In genomic region chr16:85283305-85284050, GRCh38 we compare ENCODE assay signal across 15 cellular contexts.
DNase-seq lines count a peak whose midpoint lies in the region; ATAC-seq and TF ChIP-seq lines count a peak whose summit lies in the region.
"Had no signal": no experiment of that assay in that cellular context is flagged by ENCODE, and none has a peak within 500 bp of the region (broad histone marks: within the 10 kb centered on the region; RNA-seq: fewer than 3 reads in every experiment).

No MANE protein-coding gene starts in this region.

- no peaks in the 10 kb centered on the region for H3K36me3 Mint-ChIP-seq in brain
- H3K36me3 Mint-ChIP-seq: CD14-positive monocyte; CD8-positive, alpha-beta T cell had no signal

- dilution Hi-C loops in IMR-90 (cut with HindIII; ENCODE audit: low sequenced_read_pairs, unreplicated experiment), result no loop called here

- H3K9ac ChIP-seq in IMR-90 (ENCODE audit: low read depth, low read length), result no peak overlapping the region
- peak overlapping the region; percentile 5 for H3K9ac ChIP-seq in iPS-15b (ENCODE audit: low read depth, low read length)
- H3K9ac ChIP-seq: GM23248 had no signal

- H3K9me3 Mint-ChIP-seq in brain, result peaks cover 0 to 3% (median 0%) of the 10 kb centered on the region in 5 experiments
- H3K9me3 Mint-ChIP-seq: CD14-positive monocyte; CD8-positive, alpha-beta T cell had no signal

- BruUV-seq in IMR-90 (replicated peaks; lab: Mats Ljungman, UMichigan), result no TSS peak

- TF ChIP-seq RAD21 in IMR-90 (IDR thresholded peaks at IDR 0.05; ENCODE audit: low read length), result no peak

- H3K27ac ChIP-seq in IMR-90 (ENCODE audit: insufficient read depth, low read length) (no peak overlapping the region), substantia nigra (ENCODE audit: low read depth, low read length, poor library complexity, severe bottlenecking) (peak overlapping the region; percentile 41), hepatocyte (no peak overlapping the region)
- H3K27ac ChIP-seq: GM23248, HL-60 had no signal

- H2BK5ac ChIP-seq in IMR-90 (ENCODE audit: low read depth, low read length, poor library complexity, severe bottlenecking), result no peak overlapping the region

- intact Hi-C loops in IMR-90 (cut with micrococcal nuclease), result no loop called here

- no peak overlapping the region for H2BK120ac ChIP-seq in IMR-90 (ENCODE audit: low read depth, low read length)

- CTCF ChIA-PET in IMR-90 (lab: Yijun Ruan, JAX), result no interaction called here

- TF ChIP-seq CTCF in IMR-90 (conservative IDR thresholded peaks at IDR 0.05; ENCODE audit: low read depth, low read length) (no peak), brain (conservative IDR thresholded peaks at IDR 0.05) (no peak), hepatocyte (IDR thresholded peaks at IDR 0.05; ENCODE audit: poor library complexity) (no peak)

- no peak overlapping the region for H4K91ac ChIP-seq in IMR-90 (ENCODE audit: insufficient read depth, low read depth, low read length)

- in situ Hi-C loops in IMR-90 (cut with MboI; ENCODE audit: low sequenced_read_pairs), result no loop called here

- H3K79me2 ChIP-seq in hepatocyte, result peaks cover 11% of the 10 kb centered on the region

- no peak for ATAC-seq in IMR-90 (ENCODE audit: low read depth)
- ATAC-seq: CD8-positive, alpha-beta T cell had no signal

- H3K9me3 ChIP-seq in IMR-90 (ENCODE audit: control insufficient read depth, insufficient read depth, low read length), result no peaks in the 10 kb centered on the region
- H3K9me3 ChIP-seq in iPS-15b (ENCODE audit: control insufficient read depth, insufficient read depth, low read length), result no peaks in the 10 kb centered on the region
- H3K9me3 ChIP-seq in hepatocyte (ENCODE audit: low read depth), result no peaks in the 10 kb centered on the region

- H3K9me2 ChIP-seq in hepatocyte (replicated peaks; ENCODE audit: insufficient read depth), result no peaks in the 10 kb centered on the region

- no peak overlapping the region for H2AK5ac ChIP-seq in IMR-90 (ENCODE audit: low read depth, low read length)

- TF ChIP-seq POLR2A in IMR-90 (IDR thresholded peaks at IDR 0.05; ENCODE audit: low read depth, low read length), result no peak

- peaks cover 95% of the 10 kb centered on the region for H3K4me1 Mint-ChIP-seq in brain
- H3K4me1 Mint-ChIP-seq: B cell, CD14-positive monocyte had no signal

- 0 out of 2 replicates have a peak, but pooled peaks cover 2% of the 10 kb centered on the region for H3K36me3 ChIP-seq in IMR-90 (ENCODE audit: control insufficient read depth, insufficient read depth, low read length)
- H3K36me3 ChIP-seq in iPS-15b (ENCODE audit: control insufficient read depth, insufficient read depth, low read length), result no peaks in the 10 kb centered on the region
- no peaks in the 10 kb centered on the region for H3K36me3 ChIP-seq in hepatocyte (replicated peaks; ENCODE audit: insufficient read depth, low read depth)

- H3K23ac ChIP-seq in IMR-90 (ENCODE audit: low read depth, low read length), result no peak overlapping the region

- peak overlapping the region; percentile 60 for H2AK9ac ChIP-seq in IMR-90 (replicated peaks; ENCODE audit: low read depth, low read length, poor library complexity)

- no peak overlapping the region for H2BK20ac ChIP-seq in IMR-90 (ENCODE audit: low read depth, low read length)

- H3K27ac Mint-ChIP-seq in brain, result peak overlapping the region in 4 of 5 experiments; percentile 88 to 95 (median 93)
- H3K27ac Mint-ChIP-seq: B cell; CD8-positive, alpha-beta T cell had no signal

- H4K8ac ChIP-seq in IMR-90 (ENCODE audit: low read depth in 2 of 2, low read length in 2 of 2), result no peak overlapping the region

- H3K4me3 Mint-ChIP-seq in brain, result peak overlapping the region in 1 of 5 experiments; percentile 60
- H3K4me3 Mint-ChIP-seq: B cell; CD14-positive monocyte; CD8-positive, alpha-beta T cell had no signal

- peaks cover 10 to 69% of the 10 kb centered on the region in 2 experiments for H3K79me1 ChIP-seq in IMR-90 (ENCODE audit: low read depth in 1 of 2, low read length in 2 of 2)

- H3K9me1 ChIP-seq in IMR-90 (ENCODE audit: insufficient read depth, low read length), result peaks cover 14% of the 10 kb centered on the region; the same call in 1 of the 2 replicates

- POLR2A ChIA-PET in IMR-90 (lab: Charles Lee; ENCODE audit: unreplicated experiment), result no interaction called here

- H2AFZ ChIP-seq in IMR-90 (replicated peaks; ENCODE audit: low read length, poor library complexity) (no peak overlapping the region), hepatocyte (no peak overlapping the region)
- H2AFZ ChIP-seq: GM23248 had no signal

- no peak overlapping the region for H3K56ac ChIP-seq in IMR-90 (ENCODE audit: extremely low read depth, insufficient read depth, low read length)

- H3K27me3 ChIP-seq in IMR-90 (ENCODE audit: control insufficient read depth, insufficient read depth, low read length) (no peaks in the 10 kb centered on the region), iPS-15b (ENCODE audit: control insufficient read depth, insufficient read depth, low read length) (no peaks in the 10 kb centered on the region), hepatocyte (no peaks in the 10 kb centered on the region)

- no peak overlapping the region for H3K4me3 ChIP-seq in IMR-90 (ENCODE audit: insufficient read depth, low read depth, low read length)
- H3K4me3 ChIP-seq in iPS-15b (ENCODE audit: low read depth, low read length), result no peak overlapping the region
- H3K4me3 ChIP-seq in hepatocyte, result no peak overlapping the region
- H3K4me3 ChIP-seq: GM23248 had no signal

- H3K4me2 ChIP-seq in IMR-90 (ENCODE audit: low read depth, low read length) (no peak overlapping the region), hepatocyte (no peak overlapping the region)

- 88% methylated on average over 14 of the region's 22 CpGs; no CpG with 5 or more reads in 1 of the 2 experiments for WGBS in IMR-90 (ENCODE audit: extremely low coverage in 2 of 2, insufficient read length in 1 of 2), 2 experiments
- 95% methylated on average over 22 of the region's 22 CpGs for WGBS in hepatocyte (ENCODE audit: low lambda C conversion rate, missing lambda C conversion rate)

- no peak overlapping the region for H3K14ac ChIP-seq in IMR-90 (replicated peaks; ENCODE audit: low read depth, low read length)

- H3K4me1 ChIP-seq in IMR-90 (ENCODE audit: control insufficient read depth, insufficient read depth, low read length) (peaks cover 21% of the 10 kb centered on the region), iPS-15b (ENCODE audit: control insufficient read depth, insufficient read depth, low read length) (no peaks in the 10 kb centered on the region), hepatocyte (ENCODE audit: insufficient read depth) (peaks cover 15% of the 10 kb centered on the region)

- H3K18ac ChIP-seq in IMR-90 (ENCODE audit: low read depth, low read length), result no peak overlapping the region

- H3K27me3 Mint-ChIP-seq in brain, result peaks cover 8% of the 10 kb centered on the region

- peaks cover 90% of the 10 kb centered on the region for H4K20me1 ChIP-seq in IMR-90 (ENCODE audit: insufficient read depth, low read length)
- peaks cover 3% of the 10 kb centered on the region for H4K20me1 ChIP-seq in hepatocyte (ENCODE audit: insufficient read depth, poor library complexity, severe bottlenecking)

- DNase-seq in IMR-90 (no peak), substantia nigra (lab: John Stamatoyannopoulos, UW) (no peak), NOMO-1 treated with dmso at 0.1 percent for 144 hours (lab: John Stamatoyannopoulos, UW; ENCODE audit: unreplicated experiment) (no peak), hippocampal formation (lab: John Stamatoyannopoulos, UW) (no peak), hepatocyte (ENCODE audit: low spot score) (no peak)
- DNase-seq: CD8-positive, alpha-beta T cell; COR-L47; DND-41; GDM1; GM23248 had no signal

- H2BK15ac ChIP-seq in IMR-90 (ENCODE audit: low read depth, low read length), result no peak overlapping the region

- H4K5ac ChIP-seq in IMR-90 (ENCODE audit: low read depth, low read length), result no peak overlapping the region

- H3K4ac ChIP-seq in IMR-90 (ENCODE audit: low read depth, low read length), result no peak overlapping the region

TF ChIP-seq in IMR-90, 13 proteins besides CTCF, POLR2A, EP300 and RAD21:
- no peak for TF ChIP-seq CHD1 (IDR thresholded peaks at IDR 0.05; ENCODE audit: low read depth, low read length)
- no peak for TF ChIP-seq MAFK (IDR thresholded peaks at IDR 0.05; ENCODE audit: low read depth, low read length)
- TF ChIP-seq MAZ (IDR thresholded peaks at IDR 0.05; ENCODE audit: borderline replicate concordance, low read depth, low read length), result no peak
- TF ChIP-seq CEBPB (IDR thresholded peaks at IDR 0.05; ENCODE audit: low read depth, low read length), result no peak
- TF ChIP-seq MXI1 (IDR thresholded peaks at IDR 0.05; ENCODE audit: borderline replicate concordance, low read depth, low read length), result no peak
- no peak for TF ChIP-seq BHLHE40 (IDR thresholded peaks at IDR 0.05; ENCODE audit: low read depth, low read length)
- TF ChIP-seq RCOR1 (IDR thresholded peaks at IDR 0.05; ENCODE audit: insufficient replicate concordance, low read length), result no peak
- no peak for TF ChIP-seq SMC3 (IDR thresholded peaks at IDR 0.05; ENCODE audit: low read depth, low read length)
- no peak for TF ChIP-seq FOS (IDR thresholded peaks at IDR 0.05; ENCODE audit: low read depth, low read length)
- TF ChIP-seq USF2 (IDR thresholded peaks at IDR 0.05; ENCODE audit: low read depth, low read length), result no peak
- TF ChIP-seq RFX5 (IDR thresholded peaks at IDR 0.05; ENCODE audit: low read depth, low read length), result no peak
- TF ChIP-seq NFE2L2 (IDR thresholded peaks at IDR 0.05; ENCODE audit: low read depth, low read length), result no peak
- TF ChIP-seq ELK1 (IDR thresholded peaks at IDR 0.05; ENCODE audit: borderline replicate concordance, low read depth, low read length), result no peak
